Comparison of ENCODE assay signal across 9 cellular contexts in the genomic region with DNA sequence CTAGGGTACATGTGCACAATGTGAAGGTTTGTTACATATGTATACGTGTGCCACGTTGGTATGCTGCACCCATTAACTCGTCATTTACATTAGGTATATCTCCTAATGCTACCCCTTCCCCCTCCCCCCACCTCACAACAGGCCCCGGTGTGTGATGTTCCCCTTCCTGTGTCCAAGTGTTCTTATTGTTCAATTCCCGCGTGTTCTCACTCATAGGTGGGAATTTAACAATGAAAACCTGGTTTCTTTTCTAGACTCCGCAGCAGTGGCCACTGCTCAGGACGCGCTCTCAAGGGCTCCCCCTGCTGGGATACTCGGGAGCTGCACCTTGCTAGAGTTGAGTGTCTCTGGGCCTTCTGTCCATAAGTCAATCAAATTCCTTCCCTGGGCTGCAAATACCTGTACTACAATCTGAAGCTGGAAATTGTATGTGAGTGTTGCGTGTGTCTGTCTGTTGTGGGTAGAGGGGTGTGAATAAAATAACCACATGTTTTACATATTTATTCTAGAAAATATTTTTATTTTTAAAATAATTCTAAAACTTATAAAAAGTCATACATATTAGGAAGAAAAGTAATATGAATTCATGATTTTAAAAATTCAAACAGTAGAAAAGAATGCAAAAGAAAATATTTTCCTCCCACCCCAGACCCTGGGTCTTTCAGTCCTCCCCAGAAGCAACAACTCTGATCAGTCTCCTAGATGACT. TPM values are rescaled to one million over a fixed set of nuclear protein-coding genes. Genes with fewer than 3 reads are reported as not detected.
DNase-seq lines count a peak whose midpoint lies in the region; ATAC-seq lines count a peak whose summit lies in the region.
"Had no signal": no experiment of that assay in that cellular context is flagged by ENCODE, and none has a peak within 500 bp of the region (broad histone marks: within the 10 kb centered on the region; RNA-seq: fewer than 3 reads in every experiment).

No MANE protein-coding gene starts in this region.

- H3K4me3 Mint-ChIP-seq in activated CD8-positive, alpha-beta T cell treated with anti-CD3 and anti-CD28 coated beads, Interleukin-2, amount 10 ng/mL, durations not matched to agents 7 days and 5 days: peak overlapping the region; percentile 84
- H3K4me3 Mint-ChIP-seq in effector memory CD8-positive, alpha-beta T cell: peak overlapping the region; percentile 76 to 84

- H3K27me3 Mint-ChIP-seq in activated CD8-positive, alpha-beta T cell treated with anti-CD3 and anti-CD28 coated beads, Interleukin-2, amount 10 ng/mL, durations not matched to agents 7 days and 5 days (ENCODE audit: low read depth): peaks cover 4% of the 10 kb centered on the region
- peaks cover 8 to 11% of the 10 kb centered on the region in 2 donors for H3K27me3 Mint-ChIP-seq in effector memory CD8-positive, alpha-beta T cell

- DNase-seq in DMS79 treated with DMSO at 0.1 percent for 48 hours (lab: John Stamatoyannopoulos, UW): peak; percentile 78
- DNase-seq in HPDE6-E6E7 (ENCODE audit: extremely low spot score): peak; percentile 87
- peak; percentile 59 for DNase-seq in NCI-H82 treated with DMSO at 0.1 percent for 48 hours (lab: John Stamatoyannopoulos, UW; ENCODE audit: unreplicated experiment)
- peak; percentile 94 for DNase-seq in activated CD8-positive, alpha-beta T cell treated with anti-CD3 and anti-CD28 coated beads, Interleukin-2, amount 10 ng/mL, durations not matched to agents 7 days and 5 days
- DNase-seq in effector memory CD8-positive, alpha-beta T cell: peak; percentile 90 to 95 (median 94)
- peak; percentile 93 for DNase-seq in mesenteric fat pad (ENCODE audit: low spot score)
- peak; percentile 94 for DNase-seq in stimulated activated CD8-positive, alpha-beta memory T cell treated with anti-CD3 and anti-CD28 coated beads, Interleukin-15, amount 100 ng/mL, for 24 hours (ENCODE audit: low read depth)

- H3K4me1 Mint-ChIP-seq in activated CD8-positive, alpha-beta T cell treated with anti-CD3 and anti-CD28 coated beads, Interleukin-2, amount 10 ng/mL, durations not matched to agents 7 days and 5 days (ENCODE audit: low read depth): peaks cover 7% of the 10 kb centered on the region
- H3K4me1 Mint-ChIP-seq in effector memory CD8-positive, alpha-beta T cell (ENCODE audit: low read depth in 2 of 2): peaks cover 0 to 5% of the 10 kb centered on the region in 2 donors

- peak overlapping the region; percentile 76 for H3K27ac Mint-ChIP-seq in activated CD8-positive, alpha-beta T cell treated with anti-CD3 and anti-CD28 coated beads, Interleukin-2, amount 10 ng/mL, durations not matched to agents 7 days and 5 days
- no peak overlapping the region for H3K27ac Mint-ChIP-seq in effector memory CD8-positive, alpha-beta T cell

- H3K9me3 Mint-ChIP-seq in activated CD8-positive, alpha-beta T cell treated with anti-CD3 and anti-CD28 coated beads, Interleukin-2, amount 10 ng/mL, durations not matched to agents 7 days and 5 days (ENCODE audit: insufficient read depth): no peaks in the 10 kb centered on the region
- H3K9me3 Mint-ChIP-seq in effector memory CD8-positive, alpha-beta T cell: no peaks in the 10 kb centered on the region

- no peaks in the 10 kb centered on the region for H3K36me3 Mint-ChIP-seq in activated CD8-positive, alpha-beta T cell treated with anti-CD3 and anti-CD28 coated beads, Interleukin-2, amount 10 ng/mL, durations not matched to agents 7 days and 5 days (ENCODE audit: low read depth)
- H3K36me3 Mint-ChIP-seq in effector memory CD8-positive, alpha-beta T cell (ENCODE audit: insufficient read depth): no peaks in the 10 kb centered on the region

- CTCF ChIA-PET in activated CD8-positive, alpha-beta T cell treated with anti-CD3 and anti-CD28 coated beads, Interleukin-2, amount 10 ng/mL, durations not matched to agents 7 days and 5 days (lab: Charles Lee): interaction anchor here (0.6 to 7.0 kb wide), 30 partner anchors 8 to 302 kb away, joined by 3 to 89 read pairs (median 4); a partner anchor contains a TSS

- POLR2A ChIA-PET in activated CD8-positive, alpha-beta T cell treated with anti-CD3 and anti-CD28 coated beads, Interleukin-2, amount 10 ng/mL, durations not matched to agents 7 days and 5 days (lab: Charles Lee): interaction anchor here (0.6 to 1.1 kb wide), 3 partner anchors 36 to 285 kb away, joined by 3 read pairs; no protein-coding TSS in a partner anchor

- peak; percentile 97 for ATAC-seq in activated CD8-positive, alpha-beta T cell treated with anti-CD3 and anti-CD28 coated beads, Interleukin-2, amount 10 ng/mL, durations not matched to agents 7 days and 5 days
- peak; percentile 99 for ATAC-seq in effector memory CD8-positive, alpha-beta T cell (replicated peaks)
- ATAC-seq in GM18909 (IDR thresholded peaks at IDR 0.05; ENCODE audit: poor library complexity, unreplicated experiment): no peak

RNA-seq across cellular contexts. Expression of a gene that starts 8.2 kb away (rescaled TPM):
- total RNA-seq in activated CD8-positive, alpha-beta T cell treated with anti-CD3 and anti-CD28 coated beads, Interleukin-2, amount 10 ng/mL, durations not matched to agents 7 days and 5 days: 10 to 100 TPM; 72.1 to 74.5 TPM
- 19.3 TPM for total RNA-seq in mesenteric fat pad

RNA-seq across cellular contexts. Expression of a gene that starts 9.2 kb away (rescaled TPM):
- not detected for total RNA-seq in activated CD8-positive, alpha-beta T cell treated with anti-CD3 and anti-CD28 coated beads, Interleukin-2, amount 10 ng/mL, durations not matched to agents 7 days and 5 days
- 2.7 TPM for total RNA-seq in mesenteric fat pad
- total RNA-seq: mononuclear cell had no signal

RNA-seq across cellular contexts. Expression of a gene that starts 35.5 kb away (rescaled TPM):
- total RNA-seq in activated CD8-positive, alpha-beta T cell treated with anti-CD3 and anti-CD28 coated beads, Interleukin-2, amount 10 ng/mL, durations not matched to agents 7 days and 5 days: 10 to 100 TPM; 57.7 to 60.5 TPM
- total RNA-seq in mesenteric fat pad: 37.7 TPM
